Comparison of ENCODE assay signal across 11 cellular contexts in genomic region chr17:68460715-68461114, GRCh38. TPM values are rescaled to one million over a fixed set of nuclear protein-coding genes. Genes with fewer than 3 reads are reported as not detected.
DNase-seq lines count a peak whose midpoint lies in the region; TF ChIP-seq lines count a peak whose summit lies in the region.
"Had no signal": no experiment of that assay in that cellular context is flagged by ENCODE, and none has a peak within 500 bp of the region (broad histone marks: within the 10 kb centered on the region; RNA-seq: fewer than 3 reads in every experiment).

No MANE protein-coding gene starts in this region.

- no peaks in the 10 kb centered on the region for H3K9me2 ChIP-seq in OCI-LY1 (ENCODE audit: low read depth, low read length)

- H3K9ac ChIP-seq in OCI-LY1 (ENCODE audit: low read length) (peak overlapping the region; percentile 8; the same call in 1 of the 2 replicates), mammary epithelial cell (ENCODE audit: insufficient read depth, low read length) (no peak overlapping the region)

- H3K27ac ChIP-seq in OCI-LY1 (ENCODE audit: low read depth, low read length, poor library complexity, severe bottlenecking), result peak overlapping the region; percentile 79
- no peak overlapping the region for H3K27ac ChIP-seq in mammary epithelial cell (ENCODE audit: insufficient read depth, low read depth, low read length)
- no peak overlapping the region for H3K27ac ChIP-seq in ovary
- H3K27ac ChIP-seq: RWPE1 had no signal

- peaks cover 4% of the 10 kb centered on the region for H3K36me3 Mint-ChIP-seq in activated naive CD4-positive, alpha-beta T cell treated with anti-CD3 and anti-CD28 coated beads, Interleukin-2, amount 10 ng/mL, durations not matched to agents 7 days and 5 days
- H3K36me3 Mint-ChIP-seq in CD14-positive monocyte (peaks cover 0 to under 1% of the 10 kb centered on the region in 2 donors), endothelial cell (ENCODE audit: low read depth, unreplicated experiment) (no peaks in the 10 kb centered on the region)

- dilution Hi-C loops in mammary epithelial cell (cut with HindIII; ENCODE audit: low sequenced_read_pairs), result loop anchor here (5.0 kb wide), 1 partner anchor 213 kb away; the partner anchor contains the start of gene AMZ2

- H3F3A ChIP-seq in OCI-LY1 (ENCODE audit: insufficient read depth, low read length), result no peaks in the 10 kb centered on the region

- CTCF ChIA-PET in activated naive CD4-positive, alpha-beta T cell treated with anti-CD3 and anti-CD28 coated beads, Interleukin-2, amount 10 ng/mL, durations not matched to agents 7 days and 5 days (lab: Charles Lee), result interaction anchor here (0.9 to 14.2 kb wide), 9 partner anchors 22 to 498 kb away, joined by 3 to 192 read pairs (median 4); no protein-coding TSS in a partner anchor
- CTCF ChIA-PET in mammary epithelial cell (lab: Charles Lee; ENCODE audit: low non-redundant PET), result no interaction called here

- H3K9me3 ChIP-seq in OCI-LY1 (ENCODE audit: low read length), result no peaks in the 10 kb centered on the region
- H3K9me3 ChIP-seq in mammary epithelial cell (replicated peaks; ENCODE audit: insufficient read depth, low read length), result no peaks in the 10 kb centered on the region
- H3K9me3 ChIP-seq in ovary, result no peaks in the 10 kb centered on the region

- peak overlapping the region; percentile 65 for H3K4me3 Mint-ChIP-seq in activated naive CD4-positive, alpha-beta T cell treated with anti-CD3 and anti-CD28 coated beads, Interleukin-2, amount 10 ng/mL, durations not matched to agents 7 days and 5 days
- no peak overlapping the region for H3K4me3 Mint-ChIP-seq in CD14-positive monocyte
- no peak overlapping the region for H3K4me3 Mint-ChIP-seq in endothelial cell (ENCODE audit: unreplicated experiment)

- no peak for TF ChIP-seq EP300 in ovary (IDR thresholded peaks at IDR 0.05)

- peaks cover 4% of the 10 kb centered on the region for H3K27me3 Mint-ChIP-seq in activated naive CD4-positive, alpha-beta T cell treated with anti-CD3 and anti-CD28 coated beads, Interleukin-2, amount 10 ng/mL, durations not matched to agents 7 days and 5 days
- H3K27me3 Mint-ChIP-seq in CD14-positive monocyte (ENCODE audit: low read depth in 3 of 3), result peaks cover 0 to 8% (median 3%) of the 10 kb centered on the region in 3 donors
- H3K27me3 Mint-ChIP-seq in endothelial cell (ENCODE audit: unreplicated experiment), result peaks cover 8% of the 10 kb centered on the region

- TF ChIP-seq CTCF in OCI-LY1 (IDR thresholded peaks at IDR 0.05; ENCODE audit: low read length) (no peak), mammary epithelial cell (conservative IDR thresholded peaks at IDR 0.05 in 1 of 2, IDR thresholded peaks at IDR 0.05 in 1 of 2; ENCODE audit: extremely low read depth in 1 of 2, insufficient read depth in 1 of 2, low read depth in 1 of 2, low read length in 2 of 2) (no peak), CD14-positive monocyte (IDR thresholded peaks at IDR 0.05) (no peak), ovary (IDR thresholded peaks at IDR 0.05) (no peak), endothelial cell (IDR thresholded peaks at IDR 0.05; ENCODE audit: unreplicated experiment) (no peak)

- H3K36me3 ChIP-seq in OCI-LY1 (ENCODE audit: insufficient read depth, low read length) (no peaks in the 10 kb centered on the region), mammary epithelial cell (ENCODE audit: insufficient read depth, low read length) (no peaks in the 10 kb centered on the region), ovary (no peaks in the 10 kb centered on the region)

- no peak for TF ChIP-seq POLR2A in ovary (IDR thresholded peaks at IDR 0.05)

- H3K4me3 ChIP-seq in OCI-LY1 (ENCODE audit: low read depth, low read length, poor library complexity, severe bottlenecking) (no peak overlapping the region), mammary epithelial cell (replicated peaks in 1 of 3; ENCODE audit: insufficient read depth in 1 of 3, low read depth in 2 of 3, low read length in 3 of 3) (no peak overlapping the region), ovary (no peak overlapping the region)

- BruUV-seq in mammary epithelial cell (replicated peaks; lab: Mats Ljungman, UMichigan), result no TSS peak

- H3K27me3 ChIP-seq in OCI-LY1 (ENCODE audit: insufficient read depth, low read length) (no peaks in the 10 kb centered on the region), mammary epithelial cell (ENCODE audit: insufficient read depth, low read length) (no peaks in the 10 kb centered on the region), ovary (no peaks in the 10 kb centered on the region)

- DNase-seq in activated naive CD4-positive, alpha-beta T cell treated with anti-CD3 and anti-CD28 coated beads, Interleukin-2, amount 10 ng/mL, durations not matched to agents 7 days and 5 days, result peak; percentile 66
- DNase-seq in activated naive CD4-positive, alpha-beta T cell treated with anti-CD3 and anti-CD28 coated beads, Interleukin-2, amount 50 U/mL, for 16 hours, result no peak
- DNase-seq in mammary epithelial cell (no peak), CD14-positive monocyte (ENCODE audit: low spot score) (no peak), ovary (no peak), endothelial cell (ENCODE audit: low spot score) (no peak)
- peak; percentile 17 for DNase-seq in stimulated activated naive CD4-positive, alpha-beta T cell treated with Interleukin-2 at 50 U/mL for 16 hours (lab: John Stamatoyannopoulos, UW)
- DNase-seq: NCI-H2171; stimulated activated CD4-positive, alpha-beta T cell treated with anti-CD3 and anti-CD28 coated beads, Interleukin-4, amount 100 ng/mL, for 24 hours had no signal

- H3K27ac Mint-ChIP-seq in activated naive CD4-positive, alpha-beta T cell treated with anti-CD3 and anti-CD28 coated beads, Interleukin-2, amount 10 ng/mL, durations not matched to agents 7 days and 5 days, result peak overlapping the region; percentile 96
- H3K27ac Mint-ChIP-seq in CD14-positive monocyte (no peak overlapping the region), endothelial cell (ENCODE audit: unreplicated experiment) (no peak overlapping the region)

- H3K79me2 ChIP-seq in OCI-LY1 (ENCODE audit: insufficient read depth, low read length) (no peaks in the 10 kb centered on the region), mammary epithelial cell (ENCODE audit: insufficient read depth, low read length) (no peaks in the 10 kb centered on the region)

- H2AFZ ChIP-seq in OCI-LY1 (ENCODE audit: low read length), result no peak overlapping the region
- H2AFZ ChIP-seq in mammary epithelial cell (ENCODE audit: low read depth, low read length), result peak overlapping the region; percentile 8

- H3K9me3 Mint-ChIP-seq in activated naive CD4-positive, alpha-beta T cell treated with anti-CD3 and anti-CD28 coated beads, Interleukin-2, amount 10 ng/mL, durations not matched to agents 7 days and 5 days, result no peaks in the 10 kb centered on the region
- H3K9me3 Mint-ChIP-seq in CD14-positive monocyte, result peaks cover 0 to 5% (median 0%) of the 10 kb centered on the region in 7 donors
- H3K9me3 Mint-ChIP-seq in endothelial cell (ENCODE audit: unreplicated experiment), result no peaks in the 10 kb centered on the region

- H3K4me1 Mint-ChIP-seq in activated naive CD4-positive, alpha-beta T cell treated with anti-CD3 and anti-CD28 coated beads, Interleukin-2, amount 10 ng/mL, durations not matched to agents 7 days and 5 days, result peaks cover 74% of the 10 kb centered on the region
- peaks cover 41% of the 10 kb centered on the region for H3K4me1 Mint-ChIP-seq in CD14-positive monocyte
- H3K4me1 Mint-ChIP-seq in endothelial cell (ENCODE audit: unreplicated experiment), result peaks cover 29% of the 10 kb centered on the region

- intact Hi-C loops in mammary epithelial cell (cut with micrococcal nuclease), result no loop called here
- intact Hi-C loops in CD14-positive monocyte (cut with micrococcal nuclease), result loop anchor here (5.0 to 10.0 kb wide), 3 partner anchors 52 to 496 kb away; partner anchors contain the start of gene PRKAR1A (in 1 of the 2)
- intact Hi-C loops in ovary (cut with DNase I), result loop anchor here in 1 of 4 donors (5.0 to 10.0 kb wide), 3 partner anchors 134 to 294 kb away; no protein-coding TSS in a partner anchor

- H3K4me2 ChIP-seq in OCI-LY1 (ENCODE audit: low read length), result peak overlapping the region; percentile 39
- H3K4me2 ChIP-seq in mammary epithelial cell (ENCODE audit: insufficient read depth, low read depth, low read length), result no peak overlapping the region

- no peaks in the 10 kb centered on the region for H4K20me1 ChIP-seq in OCI-LY1 (ENCODE audit: insufficient read depth, low read length)
- no peaks in the 10 kb centered on the region for H4K20me1 ChIP-seq in mammary epithelial cell (ENCODE audit: insufficient read depth, low read length)

- in situ Hi-C loops in mammary epithelial cell (cut with MboI; ENCODE audit: low sequenced_read_pairs in 2 of 2), result loop anchor here (10.0 to 25.0 kb wide), 2 partner anchors 196 to 498 kb away; no protein-coding TSS in a partner anchor

- H3K4me1 ChIP-seq in OCI-LY1 (ENCODE audit: insufficient read depth, low read length, severe bottlenecking), result peaks cover 67% of the 10 kb centered on the region
- peaks cover 32% of the 10 kb centered on the region for H3K4me1 ChIP-seq in mammary epithelial cell (ENCODE audit: insufficient read depth, low read length)
- H3K4me1 ChIP-seq in ovary (ENCODE audit: insufficient read depth), result peaks cover 6% of the 10 kb centered on the region

RNA-seq across cellular contexts. Expression of gene WIPI1, which starts 3.4 kb away (rescaled TPM):
- 10 to 100 TPM; 44.9 to 79.0 TPM for total RNA-seq in mammary epithelial cell
- polyA plus RNA-seq in mammary epithelial cell, result 40.2 TPM
- polyA minus RNA-seq in mammary epithelial cell, result 61.3 TPM
- polyA plus RNA-seq in CD14-positive monocyte, result 10 to 100 TPM; 19.9 to 22.1 TPM
- 10 to 100 TPM; 15.9 to 36.9 (median 21.3) TPM for total RNA-seq in ovary
- polyA plus RNA-seq in ovary, result 10 to 100 TPM; 18.9 to 53.3 TPM
- 98.0 TPM for total RNA-seq in endothelial cell (ENCODE audit: unreplicated experiment)

RNA-seq across cellular contexts. Expression of gene PRKAR1A, which starts 51.5 kb away (rescaled TPM):
- total RNA-seq in mammary epithelial cell (100 to 1,000 TPM; 253 to 261 TPM), ovary (100 to 1,000 TPM; 221 to 453 (median 375) TPM), endothelial cell (ENCODE audit: unreplicated experiment) (248 TPM)
- polyA plus RNA-seq in mammary epithelial cell (129 TPM), CD14-positive monocyte (100 to 1,000 TPM; 300 to 436 TPM), ovary (100 to 1,000 TPM; 137 to 501 TPM)
- polyA minus RNA-seq in mammary epithelial cell, result 360 TPM

Comparison
In these comparisons a context has a peak if more than half of its experiments do, and no peak if none do; other contexts are left out.
1. DNase-seq: peak in activated naive CD4-positive, alpha-beta T cell treated with anti-CD3 and anti-CD28 coated beads, Interleukin-2, amount 10 ng/mL, durations not matched to agents 7 days and 5 days (single experiment) and stimulated activated naive CD4-positive, alpha-beta T cell treated with Interleukin-2 at 50 U/mL for 16 hours (single experiment); none in activated naive CD4-positive, alpha-beta T cell treated with anti-CD3 and anti-CD28 coated beads, Interleukin-2, amount 50 U/mL, for 16 hours (single experiment), mammary epithelial cell (single experiment), CD14-positive monocyte (single experiment), ovary (0 of 5) and endothelial cell (single experiment).